9 cellular contexts compared by ENCODE assay signal in the genomic region with DNA sequence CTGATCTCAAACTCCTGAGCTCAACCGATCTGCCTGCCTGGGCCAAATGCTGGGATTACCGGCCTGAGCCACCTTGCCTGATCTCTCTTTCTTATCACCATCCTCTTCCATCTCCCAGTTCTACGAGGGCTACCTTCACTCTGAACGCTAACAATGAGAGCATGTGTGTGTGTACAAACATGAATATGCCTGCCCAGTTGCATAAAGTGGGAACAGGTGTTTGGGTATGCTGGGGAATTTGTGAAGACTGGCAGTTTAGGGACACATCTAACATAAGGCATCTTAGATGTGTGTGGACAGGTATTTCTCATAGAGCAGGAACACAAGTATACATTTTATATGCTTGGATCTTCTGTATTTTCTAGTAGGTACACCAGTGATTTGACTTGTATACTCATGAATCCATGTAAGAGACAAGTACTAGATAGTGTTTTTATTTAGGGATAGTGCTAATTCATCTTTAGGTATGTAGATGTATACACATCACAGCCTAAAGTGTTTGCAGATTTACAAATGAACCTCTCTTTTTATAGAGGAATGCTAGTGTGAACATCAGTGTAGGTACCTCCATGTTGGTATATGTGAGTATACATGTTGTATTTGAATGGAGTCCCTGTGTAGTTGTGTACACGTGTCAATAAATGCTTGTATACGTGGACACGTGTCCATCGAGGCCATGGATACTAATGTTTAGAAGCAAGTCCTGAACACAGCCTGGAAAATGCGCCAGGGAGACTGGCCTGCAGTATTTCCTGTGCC. TPM values are rescaled to one million over a fixed set of nuclear protein-coding genes. Genes with fewer than 3 reads are reported as not detected.
A peak's percentile ranks its signal among the peaks of the same experiment; 100 is the strongest.
DNase-seq lines count a peak whose midpoint lies in the region; ATAC-seq, FAIRE-seq and TF ChIP-seq lines count a peak whose summit lies in the region.
"Had no signal": no experiment of that assay in that cellular context is flagged by ENCODE, and none has a peak within 500 bp of the region (broad histone marks: within the 10 kb centered on the region; RNA-seq: fewer than 3 reads in every experiment).

No MANE protein-coding gene starts in this region.

- no peak for TF ChIP-seq POLR2A in K562 (conservative IDR thresholded peaks at IDR 0.05)

- H3K36me3 Mint-ChIP-seq in HFFc6 (ENCODE audit: low read depth), result peaks cover 4% of the 10 kb centered on the region; the same call in 1 of the 2 replicates

- DNase-seq in AG04450 (ENCODE audit: low read depth, low spot score) (no peak), HFFc6 (no peak), K562 (ENCODE audit: extremely low read depth in 1 of 4, low spot score in 3 of 4) (no peak), HuH-7 (ENCODE audit: low spot score) (no peak), H4 (ENCODE audit: low spot score) (no peak)
- DNase-seq: caudate nucleus had no signal

- no peak for FAIRE-seq in K562 (lab: Jason Lieb, UNC)

- H4K20me1 ChIP-seq in K562 (replicated peaks; ENCODE audit: control insufficient read depth, insufficient read depth, low read length), result peaks cover 4% of the 10 kb centered on the region; the same call in 1 of the 2 replicates

- H3K27ac Mint-ChIP-seq in HFFc6, result peak overlapping the region; percentile 16; the same call in 1 of the 2 replicates

- H3K4me1 ChIP-seq in K562 (replicated peaks in 1 of 2; ENCODE audit: control insufficient read depth in 2 of 2, insufficient read depth in 2 of 2, low read length in 2 of 2) (peaks cover 0 to 37% of the 10 kb centered on the region in 2 experiments; a peak in 3 of 5 replicates), mucosa of stomach (ENCODE audit: control insufficient read depth, insufficient read depth, low read length) (peaks cover 19% of the 10 kb centered on the region)

- H3K9me3 Mint-ChIP-seq in HFFc6, result no peaks in the 10 kb centered on the region

- no peak for TF ChIP-seq CTCF in AG04450 (IDR thresholded peaks at IDR 0.05; ENCODE audit: low read depth, low read length)
- TF ChIP-seq CTCF in HFFc6 (IDR thresholded peaks at IDR 0.05), result no peak
- TF ChIP-seq CTCF in K562 (IDR thresholded peaks at IDR 0.05 in 2 of 3, conservative IDR thresholded peaks at IDR 0.05 in 1 of 3; ENCODE audit: insufficient read depth in 2 of 3, low read depth in 1 of 3, low read length in 3 of 3), result no peak

- H3K27me3 ChIP-seq in AG04450 (ENCODE audit: control insufficient read depth, insufficient read depth, low read length) (peaks cover 99% of the 10 kb centered on the region), K562 (ENCODE audit: control insufficient read depth in 2 of 2, insufficient read depth in 2 of 2, low read length in 2 of 2) (peaks cover 56 to 96% of the 10 kb centered on the region in 2 experiments), mucosa of stomach (ENCODE audit: control insufficient read depth, insufficient read depth, low read length) (peaks cover 99% of the 10 kb centered on the region)

- no peak for TF ChIP-seq RAD21 in K562 (CRISPR knock-in tag; conservative IDR thresholded peaks at IDR 0.05 in 1 of 2, IDR thresholded peaks at IDR 0.05 in 1 of 2)

- in situ Hi-C loops in K562 (cut with MboI), result no loop called here

- H3K36me3 ChIP-seq in K562 (ENCODE audit: control insufficient read depth, insufficient read depth, low read length) (no peaks in the 10 kb centered on the region), mucosa of stomach (ENCODE audit: control insufficient read depth, insufficient read depth, low read length) (no peaks in the 10 kb centered on the region)

- CTCF ChIA-PET in AG04450 (lab: Charles Lee), result interaction anchor here (2.0 kb wide), 1 partner anchor 28 kb away, joined by 4 read pairs; no protein-coding TSS in a partner anchor
- CTCF ChIA-PET in K562 (lab: Yijun Ruan, JAX; ENCODE audit: low intra/inter-chr PET ratio), result no interaction called here

- peak overlapping the region in 1 of 2 experiments; percentile 94; a peak in 2 of 4 replicates for H3K9ac ChIP-seq in K562 (ENCODE audit: insufficient read depth in 1 of 2, low read depth in 2 of 2, low read length in 2 of 2)
- no peak overlapping the region for H3K9ac ChIP-seq in mucosa of stomach (ENCODE audit: low read length)

- no peak for TF ChIP-seq EP300 in K562 (IDR thresholded peaks at IDR 0.05; ENCODE audit: low read length)

- peak overlapping the region; percentile 66 for H3K4me3 Mint-ChIP-seq in HFFc6

- ATAC-seq in K562 (no peak), HG02678 (IDR thresholded peaks at IDR 0.05; ENCODE audit: unreplicated experiment) (no peak), HG03039 (IDR thresholded peaks at IDR 0.05; ENCODE audit: unreplicated experiment) (no peak)

- peaks cover 13% of the 10 kb centered on the region; the same call in 1 of the 2 replicates for H3K9me3 ChIP-seq in AG04450 (ENCODE audit: control insufficient read depth, insufficient read depth, low read length)
- no peaks in the 10 kb centered on the region for H3K9me3 ChIP-seq in K562 (replicated peaks; ENCODE audit: control insufficient read depth, insufficient read depth, low read depth, low read length)
- H3K9me3 ChIP-seq in mucosa of stomach (ENCODE audit: control insufficient read depth, low read length), result no peaks in the 10 kb centered on the region

- H3K27ac ChIP-seq in AG04450 (ENCODE audit: low read depth, low read length) (no peak overlapping the region), K562 (ENCODE audit: extremely low read depth, low read depth, low read length) (no peak overlapping the region)

- H2AFZ ChIP-seq in K562 (ENCODE audit: low read depth, low read length), result peak overlapping the region; percentile 83

- intact Hi-C loops in K562 (cut with micrococcal nuclease), result no loop called here

- peak overlapping the region; percentile 34; the same call in 1 of the 2 replicates for H3K4me3 ChIP-seq in AG04450 (ENCODE audit: low read depth, low read length)
- H3K4me3 ChIP-seq in K562, result peak overlapping the region; percentile 49
- H3K4me3 ChIP-seq in mucosa of stomach (ENCODE audit: low read length), result peak overlapping the region; percentile 27

- WGBS in K562 (ENCODE audit: insufficient coverage, low coverage, missing lambda C conversion rate), result 9% methylated on average over 9 of the region's 9 CpGs

- H3K4me2 ChIP-seq in K562 (ENCODE audit: insufficient read depth, low read length), result peak overlapping the region; percentile 75

- H3K9me1 ChIP-seq in K562 (ENCODE audit: control insufficient read depth, insufficient read depth, low read length), result no peaks in the 10 kb centered on the region

- POLR2A ChIA-PET in AG04450 (lab: Yijun Ruan, JAX), result no interaction called here
- POLR2A ChIA-PET in K562 (lab: Yijun Ruan, JAX), result interaction anchor here (0.6 kb wide), 1 partner anchor 398 kb away, joined by 3 read pairs; no protein-coding TSS in a partner anchor

- H3K4me1 Mint-ChIP-seq in HFFc6 (ENCODE audit: low read depth), result no peaks in the 10 kb centered on the region

- peaks cover 79% of the 10 kb centered on the region for H3K27me3 Mint-ChIP-seq in HFFc6 (ENCODE audit: insufficient read depth)

- no TSS peak for BruUV-seq in K562 (replicated peaks; lab: Mats Ljungman, UMichigan)

- no peaks in the 10 kb centered on the region for H3K79me2 ChIP-seq in K562 (ENCODE audit: control insufficient read depth, insufficient read depth, low read length)

RNA-seq across cellular contexts. Expression of gene DLX4, which starts 1.2 kb away (rescaled TPM):
- 0.15 TPM in 1 of 2 replicates, not detected in the other for polyA plus RNA-seq in AG04450 (2011; rRNA removed)
- polyA minus RNA-seq in AG04450 (2011; rRNA and poly(A)+ RNA removed), result not detected in 2 replicates
- total RNA-seq in HFFc6 (2021; fragmentation: NEBNext Ultra II Directional; extraction: Animal tissue kit (Norgen Biotek cat#: 25700)), result not detected
- 2.6 and 9.0 TPM in 2 replicates for total RNA-seq in K562 (2011; cell fraction: chromatin; rRNA removed; ENCODE audit: low replicate concordance)
- 5.0 and 6.3 TPM in 2 replicates for total RNA-seq in K562 (2011; cell fraction: nucleolus; rRNA removed)
- 3.4 and 4.4 TPM in 2 replicates for total RNA-seq in K562 (2011; cell fraction: nucleoplasm; rRNA removed)
- total RNA-seq in K562 (2014; rRNA removed), result 0.32 and 0.41 TPM in 2 replicates
- total RNA-seq in K562 (2014; rRNA removed; fragmentation: Illumina TruSeq; extraction: Trizol), result 0.25 and 0.32 TPM in 2 replicates
- 0.58 and 0.83 TPM in 2 replicates for total RNA-seq in K562 (2015; rRNA removed; fragmentation: Illumina TruSeq; extraction: Trizol)
- 1.7 TPM in 2 replicates for total RNA-seq in K562 (2021)
- polyA plus RNA-seq in K562 (2011; rRNA removed), result 1.6 and 2.2 TPM in 2 replicates
- 0.84 and 2.2 TPM in 2 replicates for polyA plus RNA-seq in K562 (2011; cell fraction: cytosol; rRNA removed)
- 5.6 and 15.3 TPM in 2 replicates for polyA plus RNA-seq in K562 (2011; cell fraction: nucleus; rRNA removed)
- 1.6 and 4.2 TPM in 2 replicates for polyA plus RNA-seq in K562 (2012)
- polyA plus RNA-seq in K562 (2014; fragmentation: Illumina TruSeq; extraction: Trizol), result 0.96 and 1.1 TPM in 2 replicates
- under 1 TPM; 0.15 to 0.39 TPM for polyA plus RNA-seq in K562 (2014; fragmentation: Nextera tagmentation; extraction: Ambion mirVana)
- polyA plus RNA-seq in K562 (2014; rRNA removed), result 0.58 and 1.2 TPM in 2 replicates
- 0.72 and 1.4 TPM in 2 replicates for polyA minus RNA-seq in K562 (2011; rRNA and poly(A)+ RNA removed)
- 0.82 and 1.2 TPM in 2 replicates for polyA minus RNA-seq in K562 (2011; cell fraction: cytosol; rRNA and poly(A)+ RNA removed)
- polyA minus RNA-seq in K562 (2011; cell fraction: nucleus; rRNA and poly(A)+ RNA removed), result 0.67 and 3.2 TPM in 2 replicates
- 0.49 and 1.6 TPM in 2 replicates for total RNA-seq in H4 (2014; rRNA removed; shearing (Covaris generic))

RNA-seq across cellular contexts. Expression of gene DLX3, which starts 27.2 kb away (rescaled TPM):
- polyA plus RNA-seq in AG04450 (2011; rRNA removed), result not detected in 2 replicates
- not detected in 2 replicates for polyA minus RNA-seq in AG04450 (2011; rRNA and poly(A)+ RNA removed)
- not detected for total RNA-seq in HFFc6 (2021; fragmentation: NEBNext Ultra II Directional; extraction: Animal tissue kit (Norgen Biotek cat#: 25700))
- not detected in 2 replicates for total RNA-seq in K562 (2011; cell fraction: chromatin; rRNA removed; ENCODE audit: low replicate concordance)
- not detected in 2 replicates for total RNA-seq in K562 (2011; cell fraction: nucleolus; rRNA removed)
- total RNA-seq in K562 (2011; cell fraction: nucleoplasm; rRNA removed), result not detected in 2 replicates
- not detected in 2 replicates for total RNA-seq in K562 (2014; rRNA removed)
- total RNA-seq in K562 (2014; rRNA removed; fragmentation: Illumina TruSeq; extraction: Trizol), result not detected in 2 replicates
- total RNA-seq in K562 (2015; rRNA removed; fragmentation: Illumina TruSeq; extraction: Trizol), result not detected in 2 replicates
- not detected in 2 replicates for total RNA-seq in K562 (2021)
- polyA plus RNA-seq in K562 (2011; rRNA removed), result not detected in 2 replicates
- not detected in 2 replicates for polyA plus RNA-seq in K562 (2011; cell fraction: cytosol; rRNA removed)
- polyA plus RNA-seq in K562 (2011; cell fraction: nucleus; rRNA removed), result not detected in 2 replicates
- not detected in 2 replicates for polyA plus RNA-seq in K562 (2012)
- polyA plus RNA-seq in K562 (2014; fragmentation: Illumina TruSeq; extraction: Trizol), result not detected in 2 replicates
- polyA plus RNA-seq in K562 (2014; fragmentation: Nextera tagmentation; extraction: Ambion mirVana), result not detected
- polyA plus RNA-seq in K562 (2014; rRNA removed), result not detected in 2 replicates
- not detected in 2 replicates for polyA minus RNA-seq in K562 (2011; rRNA and poly(A)+ RNA removed)
- polyA minus RNA-seq in K562 (2011; cell fraction: cytosol; rRNA and poly(A)+ RNA removed), result not detected in 2 replicates
- not detected in 2 replicates for polyA minus RNA-seq in K562 (2011; cell fraction: nucleus; rRNA and poly(A)+ RNA removed)
- 0.17 TPM in 1 of 2 replicates, not detected in the other for total RNA-seq in H4 (2014; rRNA removed; shearing (Covaris generic))
